ENCODE assay signal across 1 cellular context in the genomic region with DNA sequence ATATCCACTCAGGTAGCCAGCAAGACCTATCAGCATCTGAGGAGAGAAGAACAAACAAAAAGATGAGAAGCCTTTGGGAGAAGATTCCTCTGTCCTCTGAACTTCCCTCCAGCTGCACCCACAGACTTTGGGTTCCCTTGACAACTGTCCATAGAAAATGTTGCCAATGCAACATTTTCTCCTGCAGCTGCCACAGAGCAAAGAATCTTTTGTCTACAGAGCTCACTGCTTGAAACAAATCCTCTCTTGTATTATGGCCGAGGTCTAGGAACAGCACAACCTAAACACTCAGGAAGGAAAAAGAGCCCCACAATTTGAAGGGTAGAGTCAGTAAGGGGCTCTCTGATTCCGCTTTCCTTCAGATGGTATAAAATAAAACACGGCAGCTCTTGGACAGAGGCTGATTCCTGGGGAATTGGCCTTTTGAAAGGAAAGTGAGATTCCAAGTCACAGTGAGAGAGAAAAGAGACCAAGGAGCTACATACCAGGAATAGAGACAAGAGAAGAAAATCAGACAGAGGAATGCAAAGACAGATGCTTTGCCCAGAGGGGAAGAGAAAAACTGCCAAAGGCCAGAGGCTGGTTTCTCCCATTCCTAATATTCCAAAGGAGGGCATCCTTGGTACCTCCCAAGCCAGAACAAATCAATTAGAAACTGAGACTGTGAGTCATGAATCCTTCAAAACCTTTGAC.
TF ChIP-seq lines count a peak whose summit lies in the region.

No MANE protein-coding gene starts in this region.

TF ChIP-seq in WTC11, 78 proteins besides CTCF, POLR2A, EP300 and RAD21 (continued from another document):
- TF ChIP-seq, protein P1, sequence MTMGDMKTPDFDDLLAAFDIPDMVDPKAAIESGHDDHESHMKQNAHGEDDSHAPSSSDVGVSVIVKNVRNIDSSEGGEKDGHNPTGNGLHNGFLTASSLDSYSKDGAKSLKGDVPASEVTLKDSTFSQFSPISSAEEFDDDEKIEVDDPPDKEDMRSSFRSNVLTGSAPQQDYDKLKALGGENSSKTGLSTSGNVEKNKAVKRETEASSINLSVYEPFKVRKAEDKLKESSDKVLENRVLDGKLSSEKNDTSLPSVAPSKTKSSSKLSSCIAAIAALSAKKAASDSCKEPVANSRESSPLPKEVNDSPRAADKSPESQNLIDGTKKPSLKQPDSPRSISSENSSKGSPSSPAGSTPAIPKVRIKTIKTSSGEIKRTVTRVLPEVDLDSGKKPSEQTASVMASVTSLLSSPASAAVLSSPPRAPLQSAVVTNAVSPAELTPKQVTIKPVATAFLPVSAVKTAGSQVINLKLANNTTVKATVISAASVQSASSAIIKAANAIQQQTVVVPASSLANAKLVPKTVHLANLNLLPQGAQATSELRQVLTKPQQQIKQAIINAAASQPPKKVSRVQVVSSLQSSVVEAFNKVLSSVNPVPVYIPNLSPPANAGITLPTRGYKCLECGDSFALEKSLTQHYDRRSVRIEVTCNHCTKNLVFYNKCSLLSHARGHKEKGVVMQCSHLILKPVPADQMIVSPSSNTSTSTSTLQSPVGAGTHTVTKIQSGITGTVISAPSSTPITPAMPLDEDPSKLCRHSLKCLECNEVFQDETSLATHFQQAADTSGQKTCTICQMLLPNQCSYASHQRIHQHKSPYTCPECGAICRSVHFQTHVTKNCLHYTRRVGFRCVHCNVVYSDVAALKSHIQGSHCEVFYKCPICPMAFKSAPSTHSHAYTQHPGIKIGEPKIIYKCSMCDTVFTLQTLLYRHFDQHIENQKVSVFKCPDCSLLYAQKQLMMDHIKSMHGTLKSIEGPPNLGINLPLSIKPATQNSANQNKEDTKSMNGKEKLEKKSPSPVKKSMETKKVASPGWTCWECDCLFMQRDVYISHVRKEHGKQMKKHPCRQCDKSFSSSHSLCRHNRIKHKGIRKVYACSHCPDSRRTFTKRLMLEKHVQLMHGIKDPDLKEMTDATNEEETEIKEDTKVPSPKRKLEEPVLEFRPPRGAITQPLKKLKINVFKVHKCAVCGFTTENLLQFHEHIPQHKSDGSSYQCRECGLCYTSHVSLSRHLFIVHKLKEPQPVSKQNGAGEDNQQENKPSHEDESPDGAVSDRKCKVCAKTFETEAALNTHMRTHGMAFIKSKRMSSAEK (CRISPR knock-in tag; IDR thresholded peaks at IDR 0.05; ENCODE audit: borderline replicate concordance) = no peak
- TF ChIP-seq, protein P2, sequence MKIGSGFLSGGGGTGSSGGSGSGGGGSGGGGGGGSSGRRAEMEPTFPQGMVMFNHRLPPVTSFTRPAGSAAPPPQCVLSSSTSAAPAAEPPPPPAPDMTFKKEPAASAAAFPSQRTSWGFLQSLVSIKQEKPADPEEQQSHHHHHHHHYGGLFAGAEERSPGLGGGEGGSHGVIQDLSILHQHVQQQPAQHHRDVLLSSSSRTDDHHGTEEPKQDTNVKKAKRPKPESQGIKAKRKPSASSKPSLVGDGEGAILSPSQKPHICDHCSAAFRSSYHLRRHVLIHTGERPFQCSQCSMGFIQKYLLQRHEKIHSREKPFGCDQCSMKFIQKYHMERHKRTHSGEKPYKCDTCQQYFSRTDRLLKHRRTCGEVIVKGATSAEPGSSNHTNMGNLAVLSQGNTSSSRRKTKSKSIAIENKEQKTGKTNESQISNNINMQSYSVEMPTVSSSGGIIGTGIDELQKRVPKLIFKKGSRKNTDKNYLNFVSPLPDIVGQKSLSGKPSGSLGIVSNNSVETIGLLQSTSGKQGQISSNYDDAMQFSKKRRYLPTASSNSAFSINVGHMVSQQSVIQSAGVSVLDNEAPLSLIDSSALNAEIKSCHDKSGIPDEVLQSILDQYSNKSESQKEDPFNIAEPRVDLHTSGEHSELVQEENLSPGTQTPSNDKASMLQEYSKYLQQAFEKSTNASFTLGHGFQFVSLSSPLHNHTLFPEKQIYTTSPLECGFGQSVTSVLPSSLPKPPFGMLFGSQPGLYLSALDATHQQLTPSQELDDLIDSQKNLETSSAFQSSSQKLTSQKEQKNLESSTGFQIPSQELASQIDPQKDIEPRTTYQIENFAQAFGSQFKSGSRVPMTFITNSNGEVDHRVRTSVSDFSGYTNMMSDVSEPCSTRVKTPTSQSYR (CRISPR knock-in tag; IDR thresholded peaks at IDR 0.05) = no peak
- TF ChIP-seq, protein P3, sequence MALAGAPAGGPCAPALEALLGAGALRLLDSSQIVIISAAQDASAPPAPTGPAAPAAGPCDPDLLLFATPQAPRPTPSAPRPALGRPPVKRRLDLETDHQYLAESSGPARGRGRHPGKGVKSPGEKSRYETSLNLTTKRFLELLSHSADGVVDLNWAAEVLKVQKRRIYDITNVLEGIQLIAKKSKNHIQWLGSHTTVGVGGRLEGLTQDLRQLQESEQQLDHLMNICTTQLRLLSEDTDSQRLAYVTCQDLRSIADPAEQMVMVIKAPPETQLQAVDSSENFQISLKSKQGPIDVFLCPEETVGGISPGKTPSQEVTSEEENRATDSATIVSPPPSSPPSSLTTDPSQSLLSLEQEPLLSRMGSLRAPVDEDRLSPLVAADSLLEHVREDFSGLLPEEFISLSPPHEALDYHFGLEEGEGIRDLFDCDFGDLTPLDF (CRISPR knock-in tag; IDR thresholded peaks at IDR 0.05) = no peak
- no peak for TF ChIP-seq FOXJ3 (CRISPR knock-in tag; IDR thresholded peaks at IDR 0.05; ENCODE audit: borderline replicate concordance)
- TF ChIP-seq, protein P4, sequence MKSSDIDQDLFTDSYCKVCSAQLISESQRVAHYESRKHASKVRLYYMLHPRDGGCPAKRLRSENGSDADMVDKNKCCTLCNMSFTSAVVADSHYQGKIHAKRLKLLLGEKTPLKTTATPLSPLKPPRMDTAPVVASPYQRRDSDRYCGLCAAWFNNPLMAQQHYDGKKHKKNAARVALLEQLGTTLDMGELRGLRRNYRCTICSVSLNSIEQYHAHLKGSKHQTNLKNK (CRISPR knock-in tag; IDR thresholded peaks at IDR 0.05) = no peak
- no peak for TF ChIP-seq ZNF263 (CRISPR knock-in tag; IDR thresholded peaks at IDR 0.05; ENCODE audit: low read depth)
- no peak for TF ChIP-seq FOXP1 (CRISPR knock-in tag; IDR thresholded peaks at IDR 0.05; ENCODE audit: borderline replicate concordance)
- no peak for TF ChIP-seq NR3C1 (CRISPR knock-in tag; conservative IDR thresholded peaks at IDR 0.05; ENCODE audit: low read depth)
- TF ChIP-seq, protein P5, sequence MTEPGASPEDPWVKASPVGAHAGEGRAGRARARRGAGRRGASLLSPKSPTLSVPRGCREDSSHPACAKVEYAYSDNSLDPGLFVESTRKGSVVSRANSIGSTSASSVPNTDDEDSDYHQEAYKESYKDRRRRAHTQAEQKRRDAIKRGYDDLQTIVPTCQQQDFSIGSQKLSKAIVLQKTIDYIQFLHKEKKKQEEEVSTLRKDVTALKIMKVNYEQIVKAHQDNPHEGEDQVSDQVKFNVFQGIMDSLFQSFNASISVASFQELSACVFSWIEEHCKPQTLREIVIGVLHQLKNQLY (CRISPR knock-in tag; IDR thresholded peaks at IDR 0.05) = no peak
